Comparison of ENCODE assay signal across 8 cellular contexts in the genomic region with DNA sequence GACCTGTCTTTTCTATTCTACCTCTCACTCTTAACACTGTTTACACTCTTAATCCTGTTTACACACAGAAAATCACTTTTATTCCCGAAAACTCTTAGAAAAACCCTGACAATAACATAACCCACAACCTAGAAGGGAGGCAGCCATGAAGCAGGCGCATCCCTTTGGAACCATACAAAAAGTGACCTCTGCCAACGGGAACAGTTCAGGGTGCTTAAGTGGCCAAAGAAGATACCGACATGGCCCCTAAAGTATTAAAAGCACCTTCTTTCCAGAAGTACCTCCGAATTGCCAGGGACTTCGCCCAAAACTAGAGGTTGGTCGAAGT. TPM values are rescaled to one million over a fixed set of nuclear protein-coding genes. Genes with fewer than 3 reads are reported as not detected.
A peak's percentile ranks its signal among the peaks of the same experiment; 100 is the strongest.
DNase-seq lines count a peak whose midpoint lies in the region; ATAC-seq and TF ChIP-seq lines count a peak whose summit lies in the region.

No MANE protein-coding gene starts in this region.

- ATAC-seq in GM19328 (IDR thresholded peaks at IDR 0.05; ENCODE audit: unreplicated experiment) (peak; percentile 6), HG03439 (IDR thresholded peaks at IDR 0.05; ENCODE audit: unreplicated experiment) (peak; percentile 2)

- WGBS in tibial nerve, 2 donors = 1 to 2% methylated on average over 7 of the region's 7 CpGs

- peaks cover 66% of the 10 kb centered on the region for H3K79me2 ChIP-seq in ACC112 (ENCODE audit: control insufficient read depth, insufficient read depth, low read length, unreplicated experiment)

- no peaks in the 10 kb centered on the region for H3K27me3 ChIP-seq in ACC112 (ENCODE audit: insufficient read depth, low read length)
- no peaks in the 10 kb centered on the region for H3K27me3 ChIP-seq in ascending aorta
- H3K27me3 ChIP-seq in tibial nerve = no peaks in the 10 kb centered on the region

- no peak for TF ChIP-seq POLR2A in tibial nerve (IDR thresholded peaks at IDR 0.05)

- TF ChIP-seq CTCF in ascending aorta (IDR thresholded peaks at IDR 0.05) (no peak), tibial nerve (IDR thresholded peaks at IDR 0.05) (no peak)

- H3K4me1 ChIP-seq in ACC112 (ENCODE audit: control insufficient read depth, insufficient read depth, low read length, unreplicated experiment) = peaks cover 14% of the 10 kb centered on the region
- H3K4me1 ChIP-seq in ascending aorta = peaks cover 0 to 24% of the 10 kb centered on the region in 2 donors
- H3K4me1 ChIP-seq in tibial nerve = peaks cover 0 to 57% (median 14%) of the 10 kb centered on the region in 4 donors

- intact Hi-C loops in ascending aorta (cut with DNase I) = loop anchor here (2.0 kb wide), 1 partner anchor 1986 kb away; the partner anchor contains the start of gene CD2AP

- H3K9me3 ChIP-seq in ascending aorta = no peaks in the 10 kb centered on the region
- H3K9me3 ChIP-seq in tibial nerve = no peaks in the 10 kb centered on the region

- peaks cover 3% of the 10 kb centered on the region; the same call in 1 of the 2 replicates for H3K36me3 ChIP-seq in ACC112 (ENCODE audit: insufficient read depth, low read length)
- H3K36me3 ChIP-seq in ascending aorta = peaks cover 0 to 2% of the 10 kb centered on the region in 2 donors
- peaks cover 0 to 15% (median 0%) of the 10 kb centered on the region in 3 donors for H3K36me3 ChIP-seq in tibial nerve

- no peak for TF ChIP-seq EP300 in tibial nerve (IDR thresholded peaks at IDR 0.05)

- DNase-seq in ascending aorta (ENCODE audit: low spot score in 2 of 2) (no peak), left kidney (ENCODE audit: low read depth, low spot score) (peak; percentile 39), tibial nerve (ENCODE audit: low spot score in 2 of 2) (no peak), ACHN (no peak), KG1 (lab: John Stamatoyannopoulos, UW) (no peak)

- in situ Hi-C loops in ACHN (cut with HindIII; ENCODE audit: low pct_ligation_motif_present, low pct_unique_long_range_greater_than_20kb, low sequenced_read_pairs) = no loop called here

- H2AFZ ChIP-seq in ACC112 (ENCODE audit: low read length, unreplicated experiment) = peak overlapping the region; percentile 91

- H3K4me3 ChIP-seq in ACC112 (ENCODE audit: low read depth, low read length) = peak overlapping the region; percentile 96
- peak overlapping the region; percentile 79 to 87 for H3K4me3 ChIP-seq in ascending aorta
- H3K4me3 ChIP-seq in tibial nerve = peak overlapping the region; percentile 49 to 87 (median 78)

- H3K27ac ChIP-seq in ACC112 (ENCODE audit: low read depth, low read length) (peak overlapping the region; percentile 64), ascending aorta (peak overlapping the region; percentile 88 to 93), tibial nerve (peak overlapping the region; percentile 88 to 96 (median 94))

RNA-seq across cellular contexts. Expression of gene MMUT, which starts 0.5 kb away (rescaled TPM):
- total RNA-seq in ascending aorta (8.7 TPM), tibial nerve (10 to 100 TPM in 3 of 4 donors, 1 to 10 TPM in 1; 9.0 to 21.3 (median 19.4) TPM)

RNA-seq across cellular contexts. Expression of gene CENPQ, which starts 0.6 kb away (rescaled TPM):
- total RNA-seq in ascending aorta (not detected), tibial nerve (1 to 10 TPM; 2.4 to 7.1 (median 4.9) TPM)

RNA-seq across cellular contexts. Expression of gene GLYATL3, which starts 37.2 kb away (rescaled TPM):
- not detected for total RNA-seq in ascending aorta
- total RNA-seq in tibial nerve = not detected
